21 cellular contexts compared by ENCODE assay signal in the genomic region with DNA sequence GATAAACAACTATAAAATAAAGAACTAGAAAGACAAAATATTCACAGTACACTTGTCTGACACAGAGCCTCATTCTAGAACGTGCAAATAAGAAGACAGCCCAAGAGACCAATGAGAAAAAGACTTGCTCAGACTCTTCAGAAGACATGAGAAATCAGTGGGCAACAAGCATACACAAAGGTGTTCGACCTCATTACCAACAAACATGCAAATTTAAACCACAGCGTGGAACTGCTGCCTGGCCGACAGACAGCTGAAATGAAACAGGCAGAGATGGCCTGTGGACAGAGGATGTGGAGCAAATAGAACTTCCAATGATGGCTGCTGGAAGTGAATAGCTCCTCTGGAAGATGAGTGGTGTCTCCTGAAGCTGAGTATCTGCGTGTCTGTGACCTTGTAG. TPM values are rescaled to one million over a fixed set of nuclear protein-coding genes. Genes with fewer than 3 reads are reported as not detected.
DNase-seq lines count a peak whose midpoint lies in the region; ATAC-seq and TF ChIP-seq lines count a peak whose summit lies in the region.
"Had no signal": no experiment of that assay in that cellular context is flagged by ENCODE, and none has a peak within 500 bp of the region (broad histone marks: within the 10 kb centered on the region; RNA-seq: fewer than 3 reads in every experiment).

No MANE protein-coding gene starts in this region.

- ATAC-seq in Right ventricle myocardium inferior: no peak
- ATAC-seq: naive thymus-derived CD8-positive, alpha-beta T cell had no signal

- no peaks in the 10 kb centered on the region for H3K27me3 ChIP-seq in right atrium auricular region
- peaks cover 0 to 17% (median 0%) of the 10 kb centered on the region in 4 donors for H3K27me3 ChIP-seq in esophagus squamous epithelium
- H3K27me3 ChIP-seq in skeletal muscle tissue (ENCODE audit: control insufficient read depth in 3 of 3, insufficient read depth in 3 of 3, low read length in 3 of 3): peaks cover 0 to 13% (median 10%) of the 10 kb centered on the region in 3 donors

- no peak for DNase-seq in right atrium auricular region (ENCODE audit: low spot score)
- DNase-seq in Right ventricle myocardium inferior (ENCODE audit: missing footprints): no peak
- no peak for DNase-seq in esophagus squamous epithelium (lab: John Stamatoyannopoulos, UW)
- no peak for DNase-seq in caudate nucleus (lab: John Stamatoyannopoulos, UW)
- no peak for DNase-seq in activated CD8-positive, alpha-beta memory T cell treated with anti-CD3 and anti-CD28 coated beads, Interleukin-2, amount 50 U/mL, for 4 hours
- DNase-seq in NCI-H2081 (lab: John Stamatoyannopoulos, UW): no peak
- DNase-seq in Ammon's horn (ENCODE audit: low spot score): no peak
- DNase-seq: activated B cell treated with CpG ODN at 0.5 μM for 24 hours; AML-193; midbrain; naive thymus-derived CD8-positive, alpha-beta T cell; NCI-H1417 treated with DMSO at 0.1 percent for 48 hours; NCI-H345; NCI-H82; nucleus accumbens; RPMI8226; spleen; stimulated activated CD4-positive, alpha-beta T cell treated with anti-CD3 and anti-CD28 coated beads, Interleukin-2, amount 100 ng/mL, for 48 hours; T-helper 1 cell had no signal

- H3K9ac ChIP-seq in skeletal muscle tissue (ENCODE audit: low read depth in 1 of 3, low read length in 3 of 3): no peak overlapping the region
- H3K9ac ChIP-seq: KMS-11 had no signal

- WGBS in esophagus squamous epithelium, 2 donors: 59 to 66% methylated on average over 5 of the region's 5 CpGs

- H3K9me3 ChIP-seq in right atrium auricular region: no peaks in the 10 kb centered on the region
- H3K9me3 ChIP-seq in esophagus squamous epithelium: no peaks in the 10 kb centered on the region
- no peaks in the 10 kb centered on the region for H3K9me3 ChIP-seq in skeletal muscle tissue (ENCODE audit: control insufficient read depth in 3 of 3, low read length in 3 of 3)

- H3K4me1 ChIP-seq in right atrium auricular region: peaks cover 0 to 18% of the 10 kb centered on the region in 2 donors
- H3K4me1 ChIP-seq in esophagus squamous epithelium: peaks cover 0 to 38% (median 13%) of the 10 kb centered on the region in 3 donors
- H3K4me1 ChIP-seq in skeletal muscle tissue (ENCODE audit: control insufficient read depth in 3 of 3, insufficient read depth in 3 of 3, low read length in 3 of 3): peaks cover 4 to 16% (median 6%) of the 10 kb centered on the region in 3 donors

- no peak for TF ChIP-seq CTCF in right atrium auricular region (IDR thresholded peaks at IDR 0.05)
- TF ChIP-seq CTCF in esophagus squamous epithelium (IDR thresholded peaks at IDR 0.05): no peak

- TF ChIP-seq POLR2A in esophagus squamous epithelium (IDR thresholded peaks at IDR 0.05): no peak

- H3K27ac ChIP-seq in right atrium auricular region (peak overlapping the region; percentile 51 to 74), esophagus squamous epithelium (peak overlapping the region in 3 of 4 donors; percentile 40 to 70 (median 53)), skeletal muscle tissue (ENCODE audit: low read depth, low read length) (peak overlapping the region; percentile 25), caudate nucleus (ENCODE audit: low read depth, low read length) (no peak overlapping the region)
- H3K27ac ChIP-seq: KMS-11, spleen had no signal

- H3K4me3 ChIP-seq in right atrium auricular region (no peak overlapping the region), esophagus squamous epithelium (no peak overlapping the region), skeletal muscle tissue (ENCODE audit: low read length in 3 of 3) (no peak overlapping the region)
- H3K4me3 ChIP-seq: spleen had no signal

- intact Hi-C loops in Right ventricle myocardium inferior (cut with DNase I) (no loop called here), esophagus squamous epithelium (cut with DNase I) (no loop called here)

- H3K36me3 ChIP-seq in right atrium auricular region (no peaks in the 10 kb centered on the region), esophagus squamous epithelium (no peaks in the 10 kb centered on the region), skeletal muscle tissue (ENCODE audit: control insufficient read depth in 3 of 3, insufficient read depth in 3 of 3, low read length in 3 of 3) (no peaks in the 10 kb centered on the region)
- H3K36me3 ChIP-seq: spleen had no signal

RNA-seq across cellular contexts. Expression of a gene that starts 22.4 kb away (rescaled TPM):
- total RNA-seq in right atrium auricular region: 100 to 1,000 TPM; 201 to 278 TPM
- total RNA-seq in Right ventricle myocardium inferior: 228 TPM
- total RNA-seq in esophagus squamous epithelium: 100 to 1,000 TPM in 1 of 4 donors, 10 to 100 TPM in 3; 25.0 to 242 (median 54.9) TPM
- total RNA-seq in skeletal muscle tissue: 270 TPM
